Comparison of ENCODE assay signal across 9 cellular contexts in the genomic region with DNA sequence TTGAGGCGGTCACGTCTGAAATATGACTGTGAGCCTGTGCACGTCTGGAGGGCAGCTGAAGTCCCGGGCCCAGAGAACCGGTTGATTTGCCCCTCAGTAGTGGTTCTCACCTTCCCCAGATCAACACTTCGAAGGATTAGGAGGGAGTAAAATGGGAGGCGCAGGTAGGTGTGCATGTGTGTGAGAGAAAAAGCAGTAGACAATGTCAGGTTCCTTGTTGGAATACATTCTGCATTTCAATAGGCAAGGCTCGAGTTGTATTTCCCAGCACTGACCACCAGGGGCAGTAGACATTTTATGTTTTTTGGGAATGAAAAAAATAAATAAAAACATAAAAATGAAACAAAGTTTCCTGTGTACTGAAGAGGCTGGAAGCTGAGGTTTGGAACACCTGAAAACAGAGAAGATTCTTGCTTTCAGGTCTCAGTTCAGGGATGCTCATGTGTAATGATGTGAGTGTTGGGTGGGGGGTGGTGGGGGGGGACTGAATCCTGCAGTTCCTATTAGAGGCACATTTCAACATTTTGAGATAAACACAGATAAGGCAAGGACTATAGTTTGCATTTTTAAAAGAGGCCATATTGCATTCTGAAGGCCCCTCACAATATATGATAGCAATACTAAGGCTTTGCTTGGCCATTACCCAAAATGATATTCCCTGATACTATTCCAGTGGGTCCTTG.
DNase-seq lines count a peak whose midpoint lies in the region; ATAC-seq and TF ChIP-seq lines count a peak whose summit lies in the region.
"Had no signal": no experiment of that assay in that cellular context is flagged by ENCODE, and none has a peak within 500 bp of the region (broad histone marks: within the 10 kb centered on the region; RNA-seq: fewer than 3 reads in every experiment).

No MANE protein-coding gene starts in this region.

- H3K36me3 ChIP-seq in kidney epithelial cell (ENCODE audit: control insufficient read depth, insufficient read depth, low read length): no peaks in the 10 kb centered on the region

- no peaks in the 10 kb centered on the region for H3K4me1 Mint-ChIP-seq in activated CD4-positive, alpha-beta T cell treated with anti-CD3 and anti-CD28 coated beads, Interleukin-2, amount 10 ng/mL, durations not matched to agents 7 days and 5 days
- no peaks in the 10 kb centered on the region for H3K4me1 Mint-ChIP-seq in activated CD8-positive, alpha-beta T cell treated with anti-CD3 and anti-CD28 coated beads, Interleukin-2, amount 10 ng/mL, durations not matched to agents 7 days and 5 days (ENCODE audit: low read depth)
- H3K4me1 Mint-ChIP-seq: activated naive CD4-positive, alpha-beta T cell treated with anti-CD3 and anti-CD28 coated beads, Interleukin-2, amount 50 U/mL, for 24 hours had no signal

- no peak overlapping the region for H3K4me3 ChIP-seq in kidney epithelial cell (ENCODE audit: low read depth, low read length)

- H3K4me3 Mint-ChIP-seq in activated CD4-positive, alpha-beta T cell treated with anti-CD3 and anti-CD28 coated beads, Interleukin-2, amount 10 ng/mL, durations not matched to agents 7 days and 5 days: no peak overlapping the region
- no peak overlapping the region for H3K4me3 Mint-ChIP-seq in activated CD8-positive, alpha-beta T cell treated with anti-CD3 and anti-CD28 coated beads, Interleukin-2, amount 10 ng/mL, durations not matched to agents 7 days and 5 days
- H3K4me3 Mint-ChIP-seq: activated naive CD4-positive, alpha-beta T cell treated with anti-CD3 and anti-CD28 coated beads, Interleukin-2, amount 50 U/mL, for 24 hours had no signal

- CTCF ChIA-PET in activated CD4-positive, alpha-beta T cell treated with anti-CD3 and anti-CD28 coated beads, Interleukin-2, amount 10 ng/mL, durations not matched to agents 7 days and 5 days (lab: Charles Lee): no interaction called here
- CTCF ChIA-PET in activated CD8-positive, alpha-beta T cell treated with anti-CD3 and anti-CD28 coated beads, Interleukin-2, amount 10 ng/mL, durations not matched to agents 7 days and 5 days (lab: Charles Lee): interaction anchor here (0.7 to 1.0 kb wide), 3 partner anchors 9 to 17 kb away, joined by 3 to 4 read pairs (median 3); no protein-coding TSS in a partner anchor

- no peaks in the 10 kb centered on the region for H3K36me3 Mint-ChIP-seq in activated CD4-positive, alpha-beta T cell treated with anti-CD3 and anti-CD28 coated beads, Interleukin-2, amount 10 ng/mL, durations not matched to agents 7 days and 5 days (ENCODE audit: low read depth)
- H3K36me3 Mint-ChIP-seq in activated CD8-positive, alpha-beta T cell treated with anti-CD3 and anti-CD28 coated beads, Interleukin-2, amount 10 ng/mL, durations not matched to agents 7 days and 5 days (ENCODE audit: low read depth): no peaks in the 10 kb centered on the region
- H3K36me3 Mint-ChIP-seq: activated naive CD4-positive, alpha-beta T cell treated with anti-CD3 and anti-CD28 coated beads, Interleukin-2, amount 50 U/mL, for 24 hours had no signal

- H3K27me3 Mint-ChIP-seq in activated CD4-positive, alpha-beta T cell treated with anti-CD3 and anti-CD28 coated beads, Interleukin-2, amount 10 ng/mL, durations not matched to agents 7 days and 5 days: peaks cover 2% of the 10 kb centered on the region
- no peaks in the 10 kb centered on the region for H3K27me3 Mint-ChIP-seq in activated CD8-positive, alpha-beta T cell treated with anti-CD3 and anti-CD28 coated beads, Interleukin-2, amount 10 ng/mL, durations not matched to agents 7 days and 5 days (ENCODE audit: low read depth)

- TF ChIP-seq CTCF in kidney epithelial cell (IDR thresholded peaks at IDR 0.05; ENCODE audit: insufficient read depth, low read length, poor library complexity, severe bottlenecking): peak; percentile 74

- DNase-seq in activated CD4-positive, alpha-beta T cell treated with anti-CD3 and anti-CD28 coated beads, Interleukin-2, amount 10 ng/mL, durations not matched to agents 7 days and 5 days: peak; percentile 16
- DNase-seq in activated CD4-positive, alpha-beta T cell treated with anti-CD3 and anti-CD28 coated beads for 4 hours: no peak
- DNase-seq in KG1 (lab: John Stamatoyannopoulos, UW) (peak; percentile 12), kidney epithelial cell (ENCODE audit: low read depth) (no peak), SIG-M5 (lab: John Stamatoyannopoulos, UW) (no peak)
- peak; percentile 29 for DNase-seq in activated CD8-positive, alpha-beta T cell treated with anti-CD3 and anti-CD28 coated beads, Interleukin-2, amount 10 ng/mL, durations not matched to agents 7 days and 5 days
- no peak for DNase-seq in effector CD4-positive, alpha-beta T cell

- no peak overlapping the region for H3K27ac Mint-ChIP-seq in activated CD4-positive, alpha-beta T cell treated with anti-CD3 and anti-CD28 coated beads, Interleukin-2, amount 10 ng/mL, durations not matched to agents 7 days and 5 days
- H3K27ac Mint-ChIP-seq in activated CD8-positive, alpha-beta T cell treated with anti-CD3 and anti-CD28 coated beads, Interleukin-2, amount 10 ng/mL, durations not matched to agents 7 days and 5 days: no peak overlapping the region
- H3K27ac Mint-ChIP-seq: activated naive CD4-positive, alpha-beta T cell treated with anti-CD3 and anti-CD28 coated beads, Interleukin-2, amount 50 U/mL, for 24 hours had no signal

- no peak for ATAC-seq in activated CD8-positive, alpha-beta T cell treated with anti-CD3 and anti-CD28 coated beads, Interleukin-2, amount 10 ng/mL, durations not matched to agents 7 days and 5 days
- ATAC-seq in HG02870 (IDR thresholded peaks at IDR 0.05; ENCODE audit: unreplicated experiment): no peak

- POLR2A ChIA-PET in activated CD4-positive, alpha-beta T cell treated with anti-CD3 and anti-CD28 coated beads, Interleukin-2, amount 10 ng/mL, durations not matched to agents 7 days and 5 days (lab: Charles Lee): no interaction called here
- POLR2A ChIA-PET in activated CD8-positive, alpha-beta T cell treated with anti-CD3 and anti-CD28 coated beads, Interleukin-2, amount 10 ng/mL, durations not matched to agents 7 days and 5 days (lab: Charles Lee): no interaction called here

- no peaks in the 10 kb centered on the region for H3K27me3 ChIP-seq in kidney epithelial cell (ENCODE audit: control insufficient read depth, insufficient read depth, low read length)

- no peaks in the 10 kb centered on the region for H3K9me3 Mint-ChIP-seq in activated CD4-positive, alpha-beta T cell treated with anti-CD3 and anti-CD28 coated beads, Interleukin-2, amount 10 ng/mL, durations not matched to agents 7 days and 5 days
- H3K9me3 Mint-ChIP-seq in activated CD8-positive, alpha-beta T cell treated with anti-CD3 and anti-CD28 coated beads, Interleukin-2, amount 10 ng/mL, durations not matched to agents 7 days and 5 days (ENCODE audit: insufficient read depth): no peaks in the 10 kb centered on the region

Comparison
In these comparisons a context has a peak if more than half of its experiments do, and no peak if none do; other contexts are left out.
1. DNase-seq: peak in activated CD4-positive, alpha-beta T cell treated with anti-CD3 and anti-CD28 coated beads, Interleukin-2, amount 10 ng/mL, durations not matched to agents 7 days and 5 days (single experiment), KG1 (single experiment) and activated CD8-positive, alpha-beta T cell treated with anti-CD3 and anti-CD28 coated beads, Interleukin-2, amount 10 ng/mL, durations not matched to agents 7 days and 5 days (single experiment); none in activated CD4-positive, alpha-beta T cell treated with anti-CD3 and anti-CD28 coated beads for 4 hours (0 of 2), kidney epithelial cell (single experiment), effector CD4-positive, alpha-beta T cell (single experiment) and SIG-M5 (single experiment).